In genomic region chr1:189275786-189276185, GRCh38 we compare ENCODE assay signal across 27 cellular contexts.
"Had no signal": no experiment of that assay in that cellular context is flagged by ENCODE, and none has a peak within 500 bp of the region (broad histone marks: within the 10 kb centered on the region; RNA-seq: fewer than 3 reads in every experiment).

No MANE protein-coding gene starts in this region.

- DNase-seq: activated CD4-positive, alpha-beta T cell treated with anti-CD3 and anti-CD28 coated beads for 4 hours; activated CD4-positive, alpha-beta T cell treated with anti-CD3 and anti-CD28 coated beads, Interleukin-2, amount 50 U/mL, for 4 hours; activated CD8-positive, alpha-beta memory T cell treated with anti-CD3 and anti-CD28 coated beads, Interleukin-2, amount 50 U/mL, for 4 hours; activated naive CD4-positive, alpha-beta T cell; activated T-cell treated with anti-CD3 and anti-CD28 coated beads, Interleukin-2, amount 50 U/mL, for 48 hours; colonic mucosa; dorsolateral prefrontal cortex; effector memory CD4-positive, alpha-beta T cell; erythroblast; foreskin keratinocyte; heart right ventricle; kidney glomerular epithelial cell; lower lobe of right lung; mesenchymal stem cell; naive thymus-derived CD8-positive, alpha-beta T cell; nucleus accumbens; psoas muscle; stimulated activated CD4-positive, alpha-beta T cell treated with anti-CD3 and anti-CD28 coated beads, Interleukin-1b, Interleukin-23, amount 100 ng/mL, for 48 hours; stimulated activated naive CD4-positive, alpha-beta T cell; tibial artery; upper lobe of right lung had no signal

- ATAC-seq: activated naive CD4-positive, alpha-beta T cell treated with anti-CD3 and anti-CD28 coated beads, Interleukin-2, amount 50 U/mL, for 72 hours; foreskin keratinocyte; heart right ventricle; left lobe of liver; lower lobe of right lung; naive thymus-derived CD8-positive, alpha-beta T cell; psoas muscle; upper lobe of right lung had no signal

- H3K4me3 ChIP-seq: ascending aorta, colonic mucosa, dorsolateral prefrontal cortex, heart right ventricle, lower lobe of right lung, psoas muscle, right atrium auricular region, smooth muscle cell, suprapubic skin, tibial artery, upper lobe of right lung had no signal
